8 cellular contexts compared by ENCODE assay signal in the genomic region with DNA sequence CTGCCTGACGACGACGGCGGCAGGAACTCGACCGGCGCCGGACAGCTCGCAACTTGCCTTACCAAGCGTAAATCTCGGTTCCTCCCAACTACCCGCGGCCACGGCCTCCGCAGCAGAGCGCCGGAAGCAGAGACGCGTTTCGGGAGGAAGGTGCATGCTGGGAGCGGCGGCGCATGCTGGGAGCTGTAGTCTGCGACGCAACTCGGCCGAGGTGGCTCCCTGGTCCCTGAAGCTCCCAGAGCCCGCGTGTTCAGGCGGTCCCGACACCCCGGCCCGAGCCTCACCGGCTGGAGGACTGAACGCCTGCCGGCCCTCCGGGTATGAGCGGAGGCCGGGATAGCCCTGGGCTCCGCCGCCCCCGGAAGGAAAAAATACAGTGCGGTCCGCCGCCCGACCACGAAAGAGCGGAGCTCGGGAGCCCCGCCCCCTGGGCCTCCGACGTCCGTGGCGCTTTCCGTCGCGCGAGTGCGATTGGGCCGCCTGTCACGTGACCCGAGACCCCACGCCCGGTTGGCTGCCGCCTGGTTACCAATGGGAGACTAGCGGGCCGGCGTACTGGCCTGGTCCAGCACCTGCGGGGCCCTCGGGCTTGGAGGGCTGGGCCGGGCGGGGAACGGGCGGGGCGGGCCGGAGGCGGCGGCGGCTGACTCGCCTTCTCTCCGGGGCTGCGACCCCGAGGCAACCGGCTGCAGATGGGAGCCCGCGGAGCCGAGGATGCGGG. TPM values are rescaled to one million over a fixed set of nuclear protein-coding genes. Genes with fewer than 3 reads are reported as not detected.
DNase-seq lines count a peak whose midpoint lies in the region; ATAC-seq and TF ChIP-seq lines count a peak whose summit lies in the region.

Gene CAPN10 (plus strand): TSS at position 537 of the 721 bp plus-strand sequence. CDS start 178 bp downstream, at position 715.

- H3K27me3 ChIP-seq in ovary = no peaks in the 10 kb centered on the region
- no peaks in the 10 kb centered on the region for H3K27me3 ChIP-seq in thyroid gland

- DNase-seq in GM10248 (ENCODE audit: extremely low spot score) = peak; percentile 95
- peak; percentile 94 for DNase-seq in NCI-H1105 (lab: John Stamatoyannopoulos, UW)
- peak; percentile 90 for DNase-seq in SKM-1 treated with dmso at 0.1 percent for 144 hours (lab: John Stamatoyannopoulos, UW; ENCODE audit: unreplicated experiment)
- peak; percentile 96 to 100 (median 99) for DNase-seq in head of caudate nucleus
- DNase-seq in ovary = peak; percentile 97 to 98 (median 97)
- DNase-seq in thyroid gland = peak; percentile 98 to 99

- peaks cover 21% of the 10 kb centered on the region for H3K4me1 ChIP-seq in ovary (ENCODE audit: insufficient read depth)
- peaks cover 26 to 32% of the 10 kb centered on the region in 2 donors for H3K4me1 ChIP-seq in thyroid gland

- H3K27ac ChIP-seq in ovary (peak within 1 kb of the TSS; percentile 93 to 95), thyroid gland (peak within 1 kb of the TSS; percentile 68 to 95 (median 89))

- TF ChIP-seq EP300 in ovary (IDR thresholded peaks at IDR 0.05) = no peak

- CTCF ChIA-PET in GM10248 (lab: Yijun Ruan, JAX) = interaction anchor here (1.0 to 8.6 kb wide), 6 partner anchors 9 to 492 kb away, joined by 3 to 167 read pairs (median 4); no protein-coding TSS in a partner anchor

- peaks cover 1% of the 10 kb centered on the region for H3K36me3 Mint-ChIP-seq in activated naive CD8-positive, alpha-beta T cell

- WGBS in ovary, 3 donors = 0 to 1% (median 0%) methylated on average over 61 to 88 of the region's 88 CpGs
- 0% methylated on average over 6 to 14 of the region's 88 CpGs for WGBS in thyroid gland, 2 donors

- no peaks in the 10 kb centered on the region for H3K27me3 Mint-ChIP-seq in activated naive CD8-positive, alpha-beta T cell

- H3K27ac Mint-ChIP-seq in activated naive CD8-positive, alpha-beta T cell = peak within 1 kb of the TSS; percentile 85

- no peaks in the 10 kb centered on the region for H3K9me3 Mint-ChIP-seq in activated naive CD8-positive, alpha-beta T cell (ENCODE audit: low read depth)

- intact Hi-C loops in head of caudate nucleus (cut with DNase I) = no loop called here
- intact Hi-C loops in ovary (cut with DNase I) = no loop called here
- intact Hi-C loops in thyroid gland (cut with DNase I) = no loop called here

- H3K9me3 ChIP-seq in ovary (no peaks in the 10 kb centered on the region), thyroid gland (no peaks in the 10 kb centered on the region)

- peak; percentile 44 for TF ChIP-seq POLR2A in ovary (IDR thresholded peaks at IDR 0.05)
- peak in 1 of 2 donors; percentile 71 for TF ChIP-seq POLR2A in thyroid gland (IDR thresholded peaks at IDR 0.05)

- peak within 1 kb of the TSS; percentile 97 for H3K4me3 Mint-ChIP-seq in activated naive CD8-positive, alpha-beta T cell

- TF ChIP-seq CTCF in GM10248 (IDR thresholded peaks at IDR 0.05; ENCODE audit: control extremely low read depth, extremely low read depth, low read depth, missing control alignments) (no peak), ovary (IDR thresholded peaks at IDR 0.05) (no peak), thyroid gland (IDR thresholded peaks at IDR 0.05) (peak in 1 of 6 experiments; percentile 2)

- H3K36me3 ChIP-seq in ovary (no peaks in the 10 kb centered on the region), thyroid gland (peaks cover 3 to 8% of the 10 kb centered on the region in 2 donors)

- POLR2A ChIA-PET in GM10248 (lab: Yijun Ruan, JAX) = interaction anchor here (0.5 to 3.6 kb wide), 9 partner anchors 10 to 294 kb away, joined by 3 to 34 read pairs (median 6); partner anchors contain the start of gene RNPEPL1

- H3K4me3 ChIP-seq in ovary (peak within 1 kb of the TSS; percentile 84), thyroid gland (replicated peaks in 1 of 3) (peak within 1 kb of the TSS; percentile 78 to 89 (median 89))

- ATAC-seq in HG02623 (IDR thresholded peaks at IDR 0.05; ENCODE audit: unreplicated experiment) = peak; percentile 50

- peaks cover 49% of the 10 kb centered on the region for H3K4me1 Mint-ChIP-seq in activated naive CD8-positive, alpha-beta T cell (ENCODE audit: low read depth)

RNA-seq across cellular contexts. Expression of gene CAPN10, which starts in this region (rescaled TPM):
- total RNA-seq in ovary (10 to 100 TPM; 15.5 to 34.3 (median 26.8) TPM), thyroid gland (10 to 100 TPM; 19.3 to 25.3 (median 21.7) TPM)
- 10 to 100 TPM in 1 of 2 donors, 1 to 10 TPM in 1; 2.2 to 21.7 TPM for polyA plus RNA-seq in ovary

Comparison
In these comparisons a context has a peak if more than half of its experiments do, and no peak if none do; other contexts are left out.
1. Peak in every context shown above with its lines: DNase-seq, ATAC-seq, H3K4me3 ChIP-seq and H3K27ac ChIP-seq.